ENCODE assay signal across 20 cellular contexts in genomic region chr20:46900068-46900467, GRCh38. TPM values are rescaled to one million over a fixed set of nuclear protein-coding genes. Genes with fewer than 3 reads are reported as not detected.
A peak's percentile ranks its signal among the peaks of the same experiment; 100 is the strongest.
DNase-seq lines count a peak whose midpoint lies in the region; ATAC-seq and TF ChIP-seq lines count a peak whose summit lies in the region.
"Had no signal": no experiment of that assay in that cellular context is flagged by ENCODE, and none has a peak within 500 bp of the region (broad histone marks: within the 10 kb centered on the region; RNA-seq: fewer than 3 reads in every experiment).

No MANE protein-coding gene starts in this region.

- no peaks in the 10 kb centered on the region for H3K9me3 ChIP-seq in OCI-LY7 (ENCODE audit: low read length)
- no peaks in the 10 kb centered on the region for H3K9me3 ChIP-seq in thoracic aorta
- H3K9me3 ChIP-seq in transverse colon: no peaks in the 10 kb centered on the region
- H3K9me3 ChIP-seq: esophagus squamous epithelium, stomach had no signal

- no peaks in the 10 kb centered on the region for H3K27me3 ChIP-seq in thoracic aorta (replicated peaks; ENCODE audit: insufficient read depth)
- H3K27me3 ChIP-seq in transverse colon: peaks cover 36% of the 10 kb centered on the region

- H4K20me1 ChIP-seq in OCI-LY7 (ENCODE audit: insufficient read depth, low read length): no peaks in the 10 kb centered on the region

- H3K36me3 ChIP-seq in OCI-LY7 (ENCODE audit: insufficient read depth, low read length) (no peaks in the 10 kb centered on the region), thoracic aorta (no peaks in the 10 kb centered on the region), transverse colon (no peaks in the 10 kb centered on the region)
- H3K36me3 ChIP-seq: cardiac muscle cell, stomach had no signal

- TF ChIP-seq POLR2A in transverse colon (IDR thresholded peaks at IDR 0.05): no peak

- H2AFZ ChIP-seq in OCI-LY7 (ENCODE audit: low read length): peak overlapping the region; percentile 80

- TF ChIP-seq CTCF in OCI-LY7 (conservative IDR thresholded peaks at IDR 0.05; ENCODE audit: low read length) (no peak), coronary artery (IDR thresholded peaks at IDR 0.05) (no peak), thoracic aorta (IDR thresholded peaks at IDR 0.05) (no peak), transverse colon (IDR thresholded peaks at IDR 0.05) (no peak)

- H3K79me2 ChIP-seq in OCI-LY7 (ENCODE audit: insufficient read depth, low read depth, low read length): no peaks in the 10 kb centered on the region

- BruUV-seq in OCI-LY7 (replicated peaks; lab: Mats Ljungman, UMichigan): no TSS peak

- in situ Hi-C loops in transverse colon (cut with MboI; ENCODE audit: low pct_ligation_motif_present in 1 of 4, low pct_unique_long_range_greater_than_20kb in 1 of 4, low sequenced_read_pairs in 3 of 4): no loop called here

- CTCF ChIA-PET in OCI-LY7 (lab: Charles Lee; ENCODE audit: unreplicated experiment): no interaction called here

- intact Hi-C loops in left cardiac atrium (cut with DNase I): no loop called here
- intact Hi-C loops in cardiac septum (cut with DNase I): no loop called here
- intact Hi-C loops in OCI-LY7 (cut with micrococcal nuclease; ENCODE audit: unreplicated experiment): no loop called here
- intact Hi-C loops in transverse colon (cut with DNase I; ENCODE audit: low total_unique reads): no loop called here

- H3K27ac ChIP-seq in OCI-LY7 (ENCODE audit: low read depth, low read length, poor library complexity, severe bottlenecking) (peak overlapping the region; percentile 81), coronary artery (peak overlapping the region; percentile 34 to 59), thoracic aorta (no peak overlapping the region), transverse colon (peak overlapping the region in 2 of 4 donors; percentile 11 to 29)
- H3K27ac ChIP-seq: cardiac muscle cell, RWPE1, stomach had no signal

- POLR2A ChIA-PET in OCI-LY7 (lab: Charles Lee): no interaction called here

- H3K4me2 ChIP-seq in OCI-LY7 (ENCODE audit: low read length): peak overlapping the region; percentile 65

- TF ChIP-seq EP300 in transverse colon (IDR thresholded peaks at IDR 0.05; ENCODE audit: low read depth): no peak

- DNase-seq in left cardiac atrium (no peak), cardiac septum (ENCODE audit: low spot score) (no peak), OCI-LY7 (ENCODE audit: low spot score) (peak; percentile 83), coronary artery (ENCODE audit: low spot score) (no peak), thoracic aorta (ENCODE audit: low spot score) (no peak), islet precursor cell (no peak), transverse colon (no peak)
- DNase-seq: 8988T; activated CD8-positive, alpha-beta memory T cell treated with anti-CD3 and anti-CD28 coated beads, Interleukin-2, amount 50 U/mL, for 48 hours; activated effector memory CD4-positive, alpha-beta T cell treated with anti-CD3 and anti-CD28 coated beads, Interleukin-2, amount 50 U/mL, for 16 hours; esophagus squamous epithelium; H7; NCI-H187; NCI-H774; occipital lobe; stomach; T-cell had no signal

- H3K4me3 ChIP-seq in OCI-LY7 (ENCODE audit: low read depth, low read length, poor library complexity, severe bottlenecking) (peak overlapping the region; percentile 33), coronary artery (no peak overlapping the region), thoracic aorta (peak overlapping the region; percentile 41), transverse colon (no peak overlapping the region)
- H3K4me3 ChIP-seq: cardiac muscle cell, esophagus squamous epithelium, stomach had no signal

- WGBS in transverse colon (ENCODE audit: low coverage in 1 of 2), 2 donors: 61 to 76% methylated on average over 6 of the region's 6 CpGs

- ATAC-seq in left cardiac atrium: peak; percentile 20 to 46
- ATAC-seq in thoracic aorta (ENCODE audit: insufficient number of reproducible peaks, low FRiP score, low read depth): no peak
- no peak for ATAC-seq in HG02798 (IDR thresholded peaks at IDR 0.05; ENCODE audit: poor library complexity, unreplicated experiment)
- ATAC-seq: T-cell had no signal

- no peaks in the 10 kb centered on the region for H3K9me2 ChIP-seq in OCI-LY7 (ENCODE audit: insufficient read depth, low read length)

- H3K4me1 ChIP-seq in OCI-LY7 (ENCODE audit: insufficient read depth, low read length, poor library complexity, severe bottlenecking): peaks cover 64% of the 10 kb centered on the region
- peaks cover 0 to 17% of the 10 kb centered on the region in 2 donors for H3K4me1 ChIP-seq in thoracic aorta (ENCODE audit: control insufficient read depth in 1 of 2, low read depth in 2 of 2)
- H3K4me1 ChIP-seq in transverse colon: peaks cover 0 to 30% (median 5%) of the 10 kb centered on the region in 4 donors

RNA-seq across cellular contexts. Expression of gene EYA2, which starts 5.4 kb away (rescaled TPM):
- total RNA-seq in left cardiac atrium: 1 to 10 TPM; 3.0 to 5.1 TPM
- 0.40 TPM for total RNA-seq in cardiac septum
- not detected in 2 replicates for total RNA-seq in OCI-LY7 (2014; rRNA removed; shearing (Covaris generic))
- total RNA-seq in OCI-LY7 (2022): not detected in 2 replicates
- 1 to 10 TPM; 3.5 to 3.8 TPM for total RNA-seq in thoracic aorta
- total RNA-seq in transverse colon: 10 to 100 TPM in 2 of 4 donors, 1 to 10 TPM in 2; 4.5 to 17.5 (median 10.9) TPM
- total RNA-seq: T-cell had no signal

Comparison
In these comparisons a context has a peak if more than half of its experiments do, and no peak if none do; other contexts are left out.
1. ATAC-seq: peak in left cardiac atrium (2 of 2); none in thoracic aorta (single experiment) and HG02798 (single experiment).
2. H3K27ac ChIP-seq: peak in OCI-LY7 (single experiment) and coronary artery (2 of 2); none in thoracic aorta (0 of 2).
3. H3K4me3 ChIP-seq: peak in OCI-LY7 (single experiment) and thoracic aorta (single experiment); none in coronary artery (single experiment) and transverse colon (0 of 4).